In the genomic region with DNA sequence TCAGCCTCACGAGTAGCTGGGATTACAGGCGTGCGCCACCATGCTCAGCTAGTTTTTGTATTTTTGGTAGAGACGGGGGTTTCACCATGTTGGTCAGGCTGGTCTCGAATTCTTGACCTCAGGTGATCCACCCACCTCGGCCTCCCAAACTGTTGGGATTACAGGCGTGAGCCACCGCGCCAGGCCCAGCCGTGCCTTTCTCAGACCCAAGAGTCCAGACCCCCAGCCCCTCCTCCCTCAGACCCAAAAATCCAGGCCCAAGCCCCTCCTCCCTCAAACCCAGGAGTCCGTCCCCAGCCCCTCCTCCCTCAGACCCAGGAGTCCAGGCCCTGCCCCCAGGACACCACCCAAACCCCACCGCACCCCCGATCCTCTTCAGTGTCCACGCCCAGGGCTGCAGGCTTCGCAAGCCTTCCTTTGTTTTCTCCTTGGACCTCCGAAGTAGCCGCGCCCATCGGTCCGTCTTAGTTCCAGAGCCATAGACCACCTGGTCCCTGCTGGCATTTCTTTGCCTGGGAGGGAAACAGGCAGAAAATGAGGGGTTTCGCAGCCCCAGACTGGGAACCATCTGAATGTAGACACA, we compare ENCODE assay signal across 25 cellular contexts. TPM values are rescaled to one million over a fixed set of nuclear protein-coding genes. Genes with fewer than 3 reads are reported as not detected.
"Had no signal": no experiment of that assay in that cellular context is flagged by ENCODE, and none has a peak within 500 bp of the region (broad histone marks: within the 10 kb centered on the region; RNA-seq: fewer than 3 reads in every experiment).

No MANE protein-coding gene starts in this region.

- H3K4me3 Mint-ChIP-seq: dendritic cell treated with granulocyte-macrophage colony-stimulating factor and Interleukin-4, amounts not matched to agents 40 ng/mL and 50 ng/mL, for 4 days; endodermal cell; mesothelial cell of epicardium; nephron progenitor cell; stimulated activated naive B cell treated with anti-CD40 and anti-IgM and Interleukin-4, amounts not matched to agents 10 μg/mL and 1 μg/mL and 100 μg/mL, for 72 hours; stimulated activated naive CD8-positive, alpha-beta T cell treated with anti-CD3 and anti-CD28 coated beads, Interleukin-15, Interleukin-2, amounts not matched to agents 100 ng/mL and 50 ng/mL, for 24 hours had no signal

- H3K9me3 Mint-ChIP-seq: dendritic cell treated with granulocyte-macrophage colony-stimulating factor and Interleukin-4, amounts not matched to agents 40 ng/mL and 50 ng/mL, for 4 days; mesothelial cell of epicardium; stimulated activated naive B cell treated with anti-CD40 and anti-IgM and Interleukin-4, amounts not matched to agents 10 μg/mL and 1 μg/mL and 100 μg/mL, for 72 hours; stimulated activated naive CD8-positive, alpha-beta T cell treated with anti-CD3 and anti-CD28 coated beads, Interleukin-15, Interleukin-2, amounts not matched to agents 100 ng/mL and 50 ng/mL, for 24 hours had no signal

- H3K27ac ChIP-seq: colonic mucosa, epithelial cell of prostate, esophagus muscularis mucosa, foreskin keratinocyte, gastroesophageal sphincter, heart left ventricle, hepatocyte, left lung, prostate gland, right atrium auricular region, skin epidermis, thoracic aorta, tibial nerve, upper lobe of left lung had no signal

- H3K4me1 Mint-ChIP-seq: endodermal cell had no signal

- H3K4me2 ChIP-seq: hepatocyte had no signal

- H3K36me3 Mint-ChIP-seq: mesothelial cell of epicardium, naive B cell had no signal

- H3K79me2 ChIP-seq: hepatocyte had no signal

- H3K4me1 ChIP-seq: colonic mucosa, foreskin keratinocyte, prostate gland had no signal

- H3K27ac Mint-ChIP-seq: dendritic cell treated with granulocyte-macrophage colony-stimulating factor and Interleukin-4, amounts not matched to agents 40 ng/mL and 50 ng/mL, for 4 days; endodermal cell; mesothelial cell of epicardium; nephron progenitor cell; stimulated activated naive B cell treated with anti-CD40 and anti-IgM and Interleukin-4, amounts not matched to agents 10 μg/mL and 1 μg/mL and 100 μg/mL, for 72 hours; stimulated activated naive CD8-positive, alpha-beta T cell treated with anti-CD3 and anti-CD28 coated beads, Interleukin-15, Interleukin-2, amounts not matched to agents 100 ng/mL and 50 ng/mL, for 24 hours had no signal

- H2AFZ ChIP-seq: hepatocyte had no signal

- H3K4me3 ChIP-seq: colonic mucosa, gastroesophageal sphincter, heart left ventricle, hepatocyte, left lung, mucosa of descending colon, prostate gland, right atrium auricular region, skin epidermis, tibial nerve, upper lobe of left lung had no signal

- FAIRE-seq: urothelium cell line had no signal

- H3K27me3 ChIP-seq: colonic mucosa, foreskin keratinocyte, hepatocyte, upper lobe of left lung had no signal

- H3K36me3 ChIP-seq: colonic mucosa, esophagus muscularis mucosa, gastroesophageal sphincter, heart left ventricle, left lung, prostate gland, right atrium auricular region, thoracic aorta, tibial nerve, upper lobe of left lung had no signal

- H3K9me3 ChIP-seq: colonic mucosa, esophagus muscularis mucosa, gastroesophageal sphincter, heart left ventricle, left lung, mucosa of descending colon, prostate gland, right atrium auricular region, spleen, thoracic aorta, tibial nerve, upper lobe of left lung had no signal

RNA-seq across cellular contexts. Expression of a gene that starts 3.7 kb away (rescaled TPM):
- total RNA-seq: lung microvascular endothelial cell had no signal
